ENCODE assay signal across 9 cellular contexts in the genomic region with DNA sequence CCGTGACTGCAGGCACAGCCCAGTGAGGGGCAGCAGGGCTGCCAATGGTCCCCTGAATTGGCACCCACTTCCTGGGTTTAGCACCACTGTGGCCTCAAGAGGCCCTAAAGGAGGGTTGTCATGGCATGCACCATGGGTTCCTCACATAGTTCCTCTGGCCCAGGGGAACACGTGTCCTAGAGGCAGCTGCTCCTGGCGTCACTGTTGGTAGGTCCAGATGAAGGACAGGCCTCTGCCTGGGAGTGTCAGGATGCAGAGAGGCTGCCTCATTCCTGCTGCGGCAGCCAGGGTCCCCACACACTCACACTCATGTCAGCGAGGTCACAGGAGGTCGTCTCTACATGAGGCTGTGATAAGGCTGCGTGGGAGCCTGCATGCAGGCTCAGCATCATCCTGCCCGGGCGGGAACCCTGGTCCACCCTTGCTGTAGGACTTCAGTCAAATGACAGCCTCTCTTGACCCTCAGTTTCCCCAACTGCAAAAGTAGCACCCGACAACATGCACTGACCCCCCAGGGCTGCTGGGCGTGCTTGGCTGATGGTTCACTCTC. TPM values are rescaled to one million over a fixed set of nuclear protein-coding genes. Genes with fewer than 3 reads are reported as not detected.
A peak's percentile ranks its signal among the peaks of the same experiment; 100 is the strongest.
DNase-seq lines count a peak whose midpoint lies in the region; ATAC-seq and TF ChIP-seq lines count a peak whose summit lies in the region.
"Had no signal": no experiment of that assay in that cellular context is flagged by ENCODE, and none has a peak within 500 bp of the region (broad histone marks: within the 10 kb centered on the region; RNA-seq: fewer than 3 reads in every experiment).

No MANE protein-coding gene starts in this region.

- peak overlapping the region; percentile 61; the same call in 1 of the 2 replicates for H3K4me3 ChIP-seq in Jurkat, Clone E6-1 (ENCODE audit: low read length)
- H3K4me3 ChIP-seq in dorsolateral prefrontal cortex (peak overlapping the region in 41 of 59 donors; percentile 7 to 73 (median 57)), neural cell (ENCODE audit: low read length) (peak overlapping the region; percentile 41)
- H3K4me3 ChIP-seq: cardiac muscle cell had no signal

- peak overlapping the region; percentile 82 for H2AFZ ChIP-seq in neural cell (ENCODE audit: low read depth, low read length)

- peak overlapping the region; percentile 95 for H3K4me3 Mint-ChIP-seq in CD4-positive, alpha-beta T cell
- H3K4me3 Mint-ChIP-seq in nephron progenitor cell, result no peak overlapping the region

- no peak for DNase-seq in CD4-positive, alpha-beta T cell
- no peak for DNase-seq in Jurkat, Clone E6-1 (ENCODE audit: low read depth, low spot score)
- no peak for DNase-seq in dorsolateral prefrontal cortex
- DNase-seq in nephron progenitor cell, result no peak
- no peak for DNase-seq in NCI-H524 treated with DMSO at 0.1 percent for 48 hours (lab: John Stamatoyannopoulos, UW)
- DNase-seq in left colon, result no peak

- H3K27ac Mint-ChIP-seq in CD4-positive, alpha-beta T cell, result peak overlapping the region; percentile 96
- no peak overlapping the region for H3K27ac Mint-ChIP-seq in nephron progenitor cell

- no peaks in the 10 kb centered on the region for H3K79me2 ChIP-seq in neural cell (replicated peaks; ENCODE audit: insufficient read depth, low read length)

- H3F3A ChIP-seq in neural cell (ENCODE audit: insufficient read depth, low read length, poor library complexity, severe bottlenecking), result no peaks in the 10 kb centered on the region

- intact Hi-C loops in CD4-positive, alpha-beta T cell (cut with DNase I, micrococcal nuclease), result loop anchor here (1.0 to 5.0 kb wide), 12 partner anchors 25 to 600 kb away; partner anchors contain the start of gene SFMBT1 (in 1 of the 2)
- intact Hi-C loops in dorsolateral prefrontal cortex (cut with DNase I), result loop anchor here (2.0 to 5.0 kb wide), 5 partner anchors 27 to 330 kb away; no protein-coding TSS in a partner anchor
- intact Hi-C loops in left colon (cut with DNase I, micrococcal nuclease), result loop anchor here (5.0 to 10.0 kb wide), 2 partner anchors 60 to 137 kb away; no protein-coding TSS in a partner anchor

- TF ChIP-seq CTCF in CD4-positive, alpha-beta T cell (IDR thresholded peaks at IDR 0.05), result no peak
- TF ChIP-seq CTCF in dorsolateral prefrontal cortex (IDR thresholded peaks at IDR 0.05 in 54 of 56, conservative IDR thresholded peaks at IDR 0.05 in 2 of 56; ENCODE audit: low read depth in 1 of 56, partially characterized antibody in 56 of 56), result no peak
- no peak for TF ChIP-seq CTCF in neural cell (IDR thresholded peaks at IDR 0.05; ENCODE audit: poor library complexity, severe bottlenecking)
- TF ChIP-seq CTCF in nephron progenitor cell (IDR thresholded peaks at IDR 0.05), result no peak

- CTCF ChIA-PET in CD4-positive, alpha-beta T cell (lab: Charles Lee), result interaction anchor here (1.1 to 1.5 kb wide), 3 partner anchors 14 to 137 kb away, joined by 4 to 9 read pairs (median 5); partner anchors contain the start of gene SFMBT1

- no peak overlapping the region for H3K4me2 ChIP-seq in neural cell (ENCODE audit: low read length)

- peak overlapping the region; percentile 33 for H3K9ac ChIP-seq in neural cell (ENCODE audit: low read length)

- H3K36me3 ChIP-seq in neural cell (ENCODE audit: insufficient read depth, low read length), result no peaks in the 10 kb centered on the region
- H3K36me3 ChIP-seq: cardiac muscle cell had no signal

- H3K9me3 ChIP-seq in CD4-positive, alpha-beta T cell (ENCODE audit: control insufficient read depth, low read length), result no peaks in the 10 kb centered on the region
- H3K9me3 ChIP-seq in neural cell (ENCODE audit: low read length), result no peaks in the 10 kb centered on the region

- no peaks in the 10 kb centered on the region for H3K27me3 ChIP-seq in CD4-positive, alpha-beta T cell (ENCODE audit: control insufficient read depth, insufficient read depth, low read length)
- no peaks in the 10 kb centered on the region for H3K27me3 ChIP-seq in dorsolateral prefrontal cortex
- H3K27me3 ChIP-seq in neural cell (ENCODE audit: insufficient read depth, low read depth, low read length), result no peaks in the 10 kb centered on the region

- H3K4me1 Mint-ChIP-seq in CD4-positive, alpha-beta T cell (ENCODE audit: low read depth), result peaks cover 24% of the 10 kb centered on the region
- H3K4me1 Mint-ChIP-seq in nephron progenitor cell, result peaks cover 28% of the 10 kb centered on the region

- no peaks in the 10 kb centered on the region for H3K27me3 Mint-ChIP-seq in CD4-positive, alpha-beta T cell
- peaks cover under 1% of the 10 kb centered on the region for H3K27me3 Mint-ChIP-seq in nephron progenitor cell (ENCODE audit: low read depth, poor library complexity)

- no peaks in the 10 kb centered on the region for H3K9me3 Mint-ChIP-seq in CD4-positive, alpha-beta T cell
- H3K9me3 Mint-ChIP-seq in nephron progenitor cell, result no peaks in the 10 kb centered on the region

- H3K27ac ChIP-seq in CD4-positive, alpha-beta T cell (ENCODE audit: low read depth, low read length), result peak overlapping the region; percentile 73
- H3K27ac ChIP-seq in dorsolateral prefrontal cortex (peak overlapping the region in 12 of 59 donors; percentile 4 to 83 (median 68)), neural cell (ENCODE audit: low read length) (no peak overlapping the region)
- H3K27ac ChIP-seq: cardiac muscle cell had no signal

- POLR2A ChIA-PET in CD4-positive, alpha-beta T cell (lab: Charles Lee), result interaction anchor here (1.5 to 3.2 kb wide), 2 partner anchors 25 to 27 kb away, joined by 4 to 22 read pairs; partner anchors contain the start of gene SFMBT1

- TF ChIP-seq RAD21 in neural cell (conservative IDR thresholded peaks at IDR 0.05), result no peak

- H3K9me2 ChIP-seq in neural cell (ENCODE audit: insufficient read depth, low read length), result no peaks in the 10 kb centered on the region

- no peaks in the 10 kb centered on the region for H4K20me1 ChIP-seq in neural cell (ENCODE audit: insufficient read depth)

- H3K36me3 Mint-ChIP-seq in CD4-positive, alpha-beta T cell (ENCODE audit: low read depth), result no peaks in the 10 kb centered on the region
- no peaks in the 10 kb centered on the region for H3K36me3 Mint-ChIP-seq in nephron progenitor cell (ENCODE audit: low read depth)

- no peak for TF ChIP-seq EP300 in neural cell (conservative IDR thresholded peaks at IDR 0.05; ENCODE audit: poor library complexity, severe bottlenecking)

- no peak for ATAC-seq in CD4-positive, alpha-beta T cell (ENCODE audit: poor library complexity)
- ATAC-seq in GM18511 (IDR thresholded peaks at IDR 0.05; ENCODE audit: unreplicated experiment) (no peak), left colon (no peak)

TF ChIP-seq in neural cell, 6 proteins besides CTCF, POLR2A, EP300 and RAD21:
- TF ChIP-seq EZH2 (IDR thresholded peaks at IDR 0.05; ENCODE audit: borderline replicate concordance, insufficient read depth, low read length, poor library complexity, severe bottlenecking) (no peak), POLR2AphosphoS5 (IDR thresholded peaks at IDR 0.05) (no peak), REST (IDR thresholded peaks at IDR 0.05; ENCODE audit: borderline replicate concordance) (no peak), SMC3 (conservative IDR thresholded peaks at IDR 0.05; ENCODE audit: poor library complexity) (no peak), MXI1 (conservative IDR thresholded peaks at IDR 0.05; ENCODE audit: poor library complexity, severe bottlenecking) (no peak), TAF1 (IDR thresholded peaks at IDR 0.05; ENCODE audit: low read depth) (no peak)
TF ChIP-seq in neural cell: peak in this region for 0.

RNA-seq across cellular contexts. Expression of gene SFMBT1, which starts 26.1 kb away (rescaled TPM):
- 10 to 100 TPM; 54.3 to 55.9 TPM for total RNA-seq in CD4-positive, alpha-beta T cell
- polyA plus RNA-seq in Jurkat, Clone E6-1 (2012; ENCODE audit: insufficient read depth, insufficient read length), result 8.6 TPM
- 10 to 100 TPM in 103 of 120 experiments, 1 to 10 TPM in 17; 7.1 to 28.2 (median 13.3) TPM for total RNA-seq in dorsolateral prefrontal cortex
- polyA plus RNA-seq in neural cell, result 17.3 and 41.7 TPM in 2 replicates
- polyA minus RNA-seq in neural cell, result 37.7 and 50.1 TPM in 2 replicates
- 10 to 100 TPM; 18.8 to 32.0 TPM for total RNA-seq in left colon

RNA-seq across cellular contexts. Expression of gene RFT1, which starts 58.3 kb away (rescaled TPM):
- 10 to 100 TPM in 1 of 2 experiments, 1 to 10 TPM in 1; 8.5 to 10.2 TPM for total RNA-seq in CD4-positive, alpha-beta T cell
- 38.7 TPM for polyA plus RNA-seq in Jurkat, Clone E6-1 (2012; ENCODE audit: insufficient read depth, insufficient read length)
- total RNA-seq in dorsolateral prefrontal cortex (10 to 100 TPM in 118 of 120 experiments, 1 to 10 TPM in 2; 8.0 to 22.2 (median 15.5) TPM), left colon (10 to 100 TPM; 13.1 to 14.1 TPM)
- polyA plus RNA-seq in neural cell, result 6.1 and 10.2 TPM in 2 replicates
- 13.1 and 13.5 TPM in 2 replicates for polyA minus RNA-seq in neural cell
